ENCODE assay signal across 15 cellular contexts in the genomic region with DNA sequence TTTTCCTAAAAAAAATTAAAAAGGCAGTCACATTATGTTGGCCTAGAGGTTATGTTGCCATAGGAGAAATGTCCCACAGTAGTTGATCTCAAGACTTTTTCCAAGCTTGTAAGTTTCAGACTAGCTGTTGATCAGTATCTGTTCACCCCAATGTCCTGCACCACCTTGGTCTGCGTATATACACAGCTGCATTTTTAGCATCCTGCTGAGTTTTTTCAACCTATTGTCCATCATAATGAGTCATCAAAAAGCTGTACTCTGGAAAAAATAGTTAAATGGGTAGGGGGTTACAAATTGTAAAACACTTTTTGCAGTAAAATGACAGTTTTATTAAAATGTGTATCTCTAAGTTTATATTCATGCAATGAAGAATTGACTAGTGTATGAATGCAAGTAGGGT. TPM values are rescaled to one million over a fixed set of nuclear protein-coding genes. Genes with fewer than 3 reads are reported as not detected.
"Had no signal": no experiment of that assay in that cellular context is flagged by ENCODE, and none has a peak within 500 bp of the region (broad histone marks: within the 10 kb centered on the region; RNA-seq: fewer than 3 reads in every experiment).

No MANE protein-coding gene starts in this region.

- H3K9ac ChIP-seq: neural progenitor cell had no signal

- H3K27me3 ChIP-seq: heart right ventricle, neural progenitor cell, ovary had no signal

- H3K9me3 ChIP-seq: heart right ventricle, ovary, thoracic aorta had no signal

- H3K27ac ChIP-seq: heart right ventricle, neural progenitor cell, ovary, thoracic aorta had no signal

- FAIRE-seq: endometrium had no signal

- DNase-seq: activated CD8-positive, alpha-beta memory T cell treated with anti-CD3 and anti-CD28 coated beads, Interleukin-2, amount 50 U/mL, for 48 hours; activated gamma-delta T cell treated with Interleukin-2 at 50 U/mL for 16 hours; activated naive CD8-positive, alpha-beta T cell treated with anti-CD3 and anti-CD28 coated beads for 36 hours; heart right ventricle; naive B cell; ovary; stimulated activated CD4-positive, alpha-beta T cell treated with anti-CD3 and anti-CD28 coated beads, Interleukin-12 subunit alpha, Interleukin-12 subunit beta, amount 100 ng/mL, for 4 hours; stimulated activated CD4-positive, alpha-beta T cell treated with anti-CD3 and anti-CD28 coated beads, Interleukin-2, amount 100 ng/mL, for 24 hours had no signal

- ATAC-seq: esophagus mucosa, heart right ventricle had no signal

- H3K4me1 ChIP-seq: heart right ventricle, neural progenitor cell had no signal

- H3K36me3 ChIP-seq: ovary had no signal

- H3K4me2 ChIP-seq: neural progenitor cell had no signal

- H3K4me3 ChIP-seq: heart right ventricle, lung, neural progenitor cell, ovary, thoracic aorta had no signal

- H2AFZ ChIP-seq: neural progenitor cell had no signal

RNA-seq across cellular contexts. Expression of a gene that starts 53.2 kb away (rescaled TPM):
- total RNA-seq: activated CD4-positive, alpha-beta T cell treated with anti-CD3 and anti-CD28 coated beads, Interleukin-2, amount 10 ng/mL, durations not matched to agents 7 days and 5 days; activated naive CD8-positive, alpha-beta T cell treated with anti-CD3 and anti-CD28 coated beads for 36 hours; heart right ventricle; mononuclear cell; ovary; thoracic aorta had no signal
